In the genomic region with DNA sequence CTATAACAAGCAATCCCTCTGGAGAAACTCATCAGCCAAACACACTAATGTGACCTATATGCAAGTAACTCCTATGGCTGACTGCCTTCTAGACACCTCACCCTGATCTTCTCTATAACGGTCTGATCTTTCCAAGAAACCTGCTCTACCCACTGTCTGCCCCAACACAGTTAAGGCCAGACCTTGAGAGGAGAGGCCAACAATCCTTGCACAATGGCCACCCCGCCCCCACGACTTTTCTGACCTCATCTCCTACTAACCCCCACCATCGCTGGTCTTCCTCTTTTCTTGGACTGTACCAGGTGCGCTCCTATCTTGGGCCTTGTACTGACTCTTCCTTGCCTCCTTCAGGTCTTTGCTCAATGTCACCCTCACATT, we compare ENCODE assay signal across 1 cellular context.
TF ChIP-seq lines count a peak whose summit lies in the region.

No MANE protein-coding gene starts in this region.

TF ChIP-seq in K562, 482 proteins besides CTCF, POLR2A, EP300 and RAD21 (continued from another document and continues in another):
- TF ChIP-seq, protein P1, sequence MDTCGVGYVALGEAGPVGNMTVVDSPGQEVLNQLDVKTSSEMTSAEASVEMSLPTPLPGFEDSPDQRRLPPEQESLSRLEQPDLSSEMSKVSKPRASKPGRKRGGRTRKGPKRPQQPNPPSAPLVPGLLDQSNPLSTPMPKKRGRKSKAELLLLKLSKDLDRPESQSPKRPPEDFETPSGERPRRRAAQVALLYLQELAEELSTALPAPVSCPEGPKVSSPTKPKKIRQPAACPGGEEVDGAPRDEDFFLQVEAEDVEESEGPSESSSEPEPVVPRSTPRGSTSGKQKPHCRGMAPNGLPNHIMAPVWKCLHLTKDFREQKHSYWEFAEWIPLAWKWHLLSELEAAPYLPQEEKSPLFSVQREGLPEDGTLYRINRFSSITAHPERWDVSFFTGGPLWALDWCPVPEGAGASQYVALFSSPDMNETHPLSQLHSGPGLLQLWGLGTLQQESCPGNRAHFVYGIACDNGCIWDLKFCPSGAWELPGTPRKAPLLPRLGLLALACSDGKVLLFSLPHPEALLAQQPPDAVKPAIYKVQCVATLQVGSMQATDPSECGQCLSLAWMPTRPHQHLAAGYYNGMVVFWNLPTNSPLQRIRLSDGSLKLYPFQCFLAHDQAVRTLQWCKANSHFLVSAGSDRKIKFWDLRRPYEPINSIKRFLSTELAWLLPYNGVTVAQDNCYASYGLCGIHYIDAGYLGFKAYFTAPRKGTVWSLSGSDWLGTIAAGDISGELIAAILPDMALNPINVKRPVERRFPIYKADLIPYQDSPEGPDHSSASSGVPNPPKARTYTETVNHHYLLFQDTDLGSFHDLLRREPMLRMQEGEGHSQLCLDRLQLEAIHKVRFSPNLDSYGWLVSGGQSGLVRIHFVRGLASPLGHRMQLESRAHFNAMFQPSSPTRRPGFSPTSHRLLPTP (IDR thresholded peaks at IDR 0.05; ENCODE audit: borderline replicate concordance, extremely low read depth, insufficient read length): no peak
- TF ChIP-seq, protein P2, sequence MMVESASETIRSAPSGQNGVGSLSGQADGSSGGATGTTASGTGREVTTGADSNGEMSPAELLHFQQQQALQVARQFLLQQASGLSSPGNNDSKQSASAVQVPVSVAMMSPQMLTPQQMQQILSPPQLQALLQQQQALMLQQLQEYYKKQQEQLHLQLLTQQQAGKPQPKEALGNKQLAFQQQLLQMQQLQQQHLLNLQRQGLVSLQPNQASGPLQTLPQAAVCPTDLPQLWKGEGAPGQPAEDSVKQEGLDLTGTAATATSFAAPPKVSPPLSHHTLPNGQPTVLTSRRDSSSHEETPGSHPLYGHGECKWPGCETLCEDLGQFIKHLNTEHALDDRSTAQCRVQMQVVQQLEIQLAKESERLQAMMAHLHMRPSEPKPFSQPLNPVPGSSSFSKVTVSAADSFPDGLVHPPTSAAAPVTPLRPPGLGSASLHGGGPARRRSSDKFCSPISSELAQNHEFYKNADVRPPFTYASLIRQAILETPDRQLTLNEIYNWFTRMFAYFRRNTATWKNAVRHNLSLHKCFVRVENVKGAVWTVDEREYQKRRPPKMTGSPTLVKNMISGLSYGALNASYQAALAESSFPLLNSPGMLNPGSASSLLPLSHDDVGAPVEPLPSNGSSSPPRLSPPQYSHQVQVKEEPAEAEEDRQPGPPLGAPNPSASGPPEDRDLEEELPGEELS (CRISPR knock-in tag; IDR thresholded peaks at IDR 0.05; ENCODE audit: borderline replicate concordance): no peak
- TF ChIP-seq ZC3H11A (IDR thresholded peaks at IDR 0.05; ENCODE audit: low read depth, low read length): no peak; the same call in 1 of the 2 replicates
- no peak for TF ChIP-seq FOXA1 (IDR thresholded peaks at IDR 0.05; ENCODE audit: borderline replicate concordance)
- no peak for TF ChIP-seq C11orf30 (IDR thresholded peaks at IDR 0.05; ENCODE audit: low read depth)
- TF ChIP-seq, protein P3, sequence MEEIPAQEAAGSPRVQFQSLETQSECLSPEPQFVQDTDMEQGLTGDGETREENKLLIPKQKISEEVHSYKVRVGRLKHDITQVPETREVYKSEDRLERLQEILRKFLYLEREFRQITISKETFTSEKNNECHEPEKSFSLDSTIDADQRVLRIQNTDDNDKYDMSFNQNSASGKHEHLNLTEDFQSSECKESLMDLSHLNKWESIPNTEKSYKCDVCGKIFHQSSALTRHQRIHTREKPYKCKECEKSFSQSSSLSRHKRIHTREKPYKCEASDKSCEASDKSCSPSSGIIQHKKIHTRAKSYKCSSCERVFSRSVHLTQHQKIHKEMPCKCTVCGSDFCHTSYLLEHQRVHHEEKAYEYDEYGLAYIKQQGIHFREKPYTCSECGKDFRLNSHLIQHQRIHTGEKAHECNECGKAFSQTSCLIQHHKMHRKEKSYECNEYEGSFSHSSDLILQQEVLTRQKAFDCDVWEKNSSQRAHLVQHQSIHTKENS (CRISPR knock-in tag; IDR thresholded peaks at IDR 0.05): no peak
- no peak for TF ChIP-seq YBX1 (IDR thresholded peaks at IDR 0.05)
- TF ChIP-seq RBM15 (IDR thresholded peaks at IDR 0.05; ENCODE audit: insufficient read depth, low read length): no peak
- peak; percentile 99 for TF ChIP-seq SMAD4 (CRISPR knock-in tag; conservative IDR thresholded peaks at IDR 0.05)
- TF ChIP-seq KAT7 (CRISPR knock-in tag; IDR thresholded peaks at IDR 0.05; ENCODE audit: borderline replicate concordance): no peak
- TF ChIP-seq ZC3H4 (CRISPR knock-in tag; IDR thresholded peaks at IDR 0.05; ENCODE audit: borderline replicate concordance): no peak
- TF ChIP-seq GTF2F1 (IDR thresholded peaks at IDR 0.05; ENCODE audit: low read depth, low read length): no peak
- no peak for TF ChIP-seq HDAC2 (IDR thresholded peaks at IDR 0.05)
- TF ChIP-seq, protein P4, sequence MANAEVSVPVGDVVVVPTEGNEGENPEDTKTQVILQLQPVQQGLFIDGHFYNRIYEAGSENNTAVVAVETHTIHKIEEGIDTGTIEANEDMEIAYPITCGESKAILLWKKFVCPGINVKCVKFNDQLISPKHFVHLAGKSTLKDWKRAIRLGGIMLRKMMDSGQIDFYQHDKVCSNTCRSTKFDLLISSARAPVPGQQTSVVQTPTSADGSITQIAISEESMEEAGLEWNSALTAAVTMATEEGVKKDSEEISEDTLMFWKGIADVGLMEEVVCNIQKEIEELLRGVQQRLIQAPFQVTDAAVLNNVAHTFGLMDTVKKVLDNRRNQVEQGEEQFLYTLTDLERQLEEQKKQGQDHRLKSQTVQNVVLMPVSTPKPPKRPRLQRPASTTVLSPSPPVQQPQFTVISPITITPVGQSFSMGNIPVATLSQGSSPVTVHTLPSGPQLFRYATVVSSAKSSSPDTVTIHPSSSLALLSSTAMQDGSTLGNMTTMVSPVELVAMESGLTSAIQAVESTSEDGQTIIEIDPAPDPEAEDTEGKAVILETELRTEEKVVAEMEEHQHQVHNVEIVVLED (CRISPR knock-in tag; IDR thresholded peaks at IDR 0.05): peak; percentile 24; the same call in 1 of the 2 replicates
- peak; percentile 2 for TF ChIP-seq CHD1 (IDR thresholded peaks at IDR 0.05; ENCODE audit: low read length)
- TF ChIP-seq HDAC1 (IDR thresholded peaks at IDR 0.05): no peak
- 0 out of 2 replicates have a peak, but pooled peaks have one; percentile 50 for TF ChIP-seq MBD2 (IDR thresholded peaks at IDR 0.05; ENCODE audit: borderline replicate concordance, low read depth)
- TF ChIP-seq IFI16 (CRISPR knock-in tag; IDR thresholded peaks at IDR 0.05): no peak
- TF ChIP-seq, protein P5, sequence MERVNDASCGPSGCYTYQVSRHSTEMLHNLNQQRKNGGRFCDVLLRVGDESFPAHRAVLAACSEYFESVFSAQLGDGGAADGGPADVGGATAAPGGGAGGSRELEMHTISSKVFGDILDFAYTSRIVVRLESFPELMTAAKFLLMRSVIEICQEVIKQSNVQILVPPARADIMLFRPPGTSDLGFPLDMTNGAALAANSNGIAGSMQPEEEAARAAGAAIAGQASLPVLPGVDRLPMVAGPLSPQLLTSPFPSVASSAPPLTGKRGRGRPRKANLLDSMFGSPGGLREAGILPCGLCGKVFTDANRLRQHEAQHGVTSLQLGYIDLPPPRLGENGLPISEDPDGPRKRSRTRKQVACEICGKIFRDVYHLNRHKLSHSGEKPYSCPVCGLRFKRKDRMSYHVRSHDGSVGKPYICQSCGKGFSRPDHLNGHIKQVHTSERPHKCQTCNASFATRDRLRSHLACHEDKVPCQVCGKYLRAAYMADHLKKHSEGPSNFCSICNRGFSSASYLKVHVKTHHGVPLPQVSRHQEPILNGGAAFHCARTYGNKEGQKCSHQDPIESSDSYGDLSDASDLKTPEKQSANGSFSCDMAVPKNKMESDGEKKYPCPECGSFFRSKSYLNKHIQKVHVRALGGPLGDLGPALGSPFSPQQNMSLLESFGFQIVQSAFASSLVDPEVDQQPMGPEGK (CRISPR knock-in tag; IDR thresholded peaks at IDR 0.05; ENCODE audit: borderline replicate concordance): no peak
- TF ChIP-seq, protein P6, sequence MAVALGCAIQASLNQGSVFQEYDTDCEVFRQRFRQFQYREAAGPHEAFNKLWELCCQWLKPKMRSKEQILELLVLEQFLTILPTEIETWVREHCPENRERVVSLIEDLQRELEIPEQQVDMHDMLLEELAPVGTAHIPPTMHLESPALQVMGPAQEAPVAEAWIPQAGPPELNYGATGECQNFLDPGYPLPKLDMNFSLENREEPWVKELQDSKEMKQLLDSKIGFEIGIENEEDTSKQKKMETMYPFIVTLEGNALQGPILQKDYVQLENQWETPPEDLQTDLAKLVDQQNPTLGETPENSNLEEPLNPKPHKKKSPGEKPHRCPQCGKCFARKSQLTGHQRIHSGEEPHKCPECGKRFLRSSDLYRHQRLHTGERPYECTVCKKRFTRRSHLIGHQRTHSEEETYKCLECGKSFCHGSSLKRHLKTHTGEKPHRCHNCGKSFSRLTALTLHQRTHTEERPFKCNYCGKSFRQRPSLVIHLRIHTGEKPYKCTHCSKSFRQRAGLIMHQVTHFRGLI (CRISPR knock-in tag; IDR thresholded peaks at IDR 0.05): no peak
- TF ChIP-seq RCOR1 (IDR thresholded peaks at IDR 0.05; ENCODE audit: borderline replicate concordance in 1 of 2, low read depth in 2 of 2, low read length in 2 of 2): peak; percentile 81 to 97; a peak in 3 of 4 replicates
- no peak for TF ChIP-seq NCOA2 (IDR thresholded peaks at IDR 0.05; ENCODE audit: partially characterized antibody in 2 of 2)
- TF ChIP-seq ZNF444 (CRISPR knock-in tag; IDR thresholded peaks at IDR 0.05): no peak
- peak; percentile 99 for TF ChIP-seq WHSC1 (IDR thresholded peaks at IDR 0.05; ENCODE audit: low read length)
- no peak for TF ChIP-seq PCBP2 (IDR thresholded peaks at IDR 0.05; ENCODE audit: low read depth, low read length, poor library complexity, severe bottlenecking)
- no peak for TF ChIP-seq NFE2 (IDR thresholded peaks at IDR 0.05; ENCODE audit: low read depth)
- TF ChIP-seq ZEB2 (IDR thresholded peaks at IDR 0.05): peak; percentile 99
- TF ChIP-seq, protein P7, sequence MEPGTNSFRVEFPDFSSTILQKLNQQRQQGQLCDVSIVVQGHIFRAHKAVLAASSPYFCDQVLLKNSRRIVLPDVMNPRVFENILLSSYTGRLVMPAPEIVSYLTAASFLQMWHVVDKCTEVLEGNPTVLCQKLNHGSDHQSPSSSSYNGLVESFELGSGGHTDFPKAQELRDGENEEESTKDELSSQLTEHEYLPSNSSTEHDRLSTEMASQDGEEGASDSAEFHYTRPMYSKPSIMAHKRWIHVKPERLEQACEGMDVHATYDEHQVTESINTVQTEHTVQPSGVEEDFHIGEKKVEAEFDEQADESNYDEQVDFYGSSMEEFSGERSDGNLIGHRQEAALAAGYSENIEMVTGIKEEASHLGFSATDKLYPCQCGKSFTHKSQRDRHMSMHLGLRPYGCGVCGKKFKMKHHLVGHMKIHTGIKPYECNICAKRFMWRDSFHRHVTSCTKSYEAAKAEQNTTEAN (CRISPR knock-in tag; IDR thresholded peaks at IDR 0.05): no peak
- TF ChIP-seq PRPF4 (IDR thresholded peaks at IDR 0.05; ENCODE audit: insufficient read depth, low read depth, low read length, poor library complexity, severe bottlenecking): no peak
- no peak for TF ChIP-seq ARID2 (IDR thresholded peaks at IDR 0.05)
- TF ChIP-seq SNRNP70 (optimal IDR thresholded peaks at IDR 0.05; ENCODE audit: low read depth, low read length): no peak
- TF ChIP-seq NCOA6 (IDR thresholded peaks at IDR 0.05): no peak
- 0 out of 2 replicates have a peak, but pooled peaks have one; percentile 48 for TF ChIP-seq ZKSCAN8 (CRISPR knock-in tag; IDR thresholded peaks at IDR 0.05)
- TF ChIP-seq CAMTA2 (CRISPR knock-in tag; conservative IDR thresholded peaks at IDR 0.05): no peak
- TF ChIP-seq BHLHE40 (IDR thresholded peaks at IDR 0.05; ENCODE audit: low read length): no peak; the same call in 1 of the 2 replicates
- no peak for TF ChIP-seq EHMT2 (IDR thresholded peaks at IDR 0.05)
- TF ChIP-seq TOE1 (IDR thresholded peaks at IDR 0.05; ENCODE audit: borderline replicate concordance): no peak
- TF ChIP-seq TOE1 (CRISPR knock-in tag; IDR thresholded peaks at IDR 0.05; ENCODE audit: borderline replicate concordance, low read depth): no peak
- no peak for TF ChIP-seq LCOR (CRISPR knock-in tag; IDR thresholded peaks at IDR 0.05)
- peak; percentile 97 for TF ChIP-seq DPF2 (IDR thresholded peaks at IDR 0.05)
- TF ChIP-seq, protein P8, sequence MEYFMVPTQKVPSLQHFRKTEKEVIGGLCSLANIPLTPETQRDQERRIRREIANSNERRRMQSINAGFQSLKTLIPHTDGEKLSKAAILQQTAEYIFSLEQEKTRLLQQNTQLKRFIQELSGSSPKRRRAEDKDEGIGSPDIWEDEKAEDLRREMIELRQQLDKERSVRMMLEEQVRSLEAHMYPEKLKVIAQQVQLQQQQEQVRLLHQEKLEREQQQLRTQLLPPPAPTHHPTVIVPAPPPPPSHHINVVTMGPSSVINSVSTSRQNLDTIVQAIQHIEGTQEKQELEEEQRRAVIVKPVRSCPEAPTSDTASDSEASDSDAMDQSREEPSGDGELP (CRISPR knock-in tag; IDR thresholded peaks at IDR 0.05; ENCODE audit: borderline replicate concordance): no peak
- TF ChIP-seq ZNF707 (CRISPR knock-in tag; conservative IDR thresholded peaks at IDR 0.05): 0 out of 2 replicates have a peak, but pooled peaks have one; percentile 9
- TF ChIP-seq, protein P9, sequence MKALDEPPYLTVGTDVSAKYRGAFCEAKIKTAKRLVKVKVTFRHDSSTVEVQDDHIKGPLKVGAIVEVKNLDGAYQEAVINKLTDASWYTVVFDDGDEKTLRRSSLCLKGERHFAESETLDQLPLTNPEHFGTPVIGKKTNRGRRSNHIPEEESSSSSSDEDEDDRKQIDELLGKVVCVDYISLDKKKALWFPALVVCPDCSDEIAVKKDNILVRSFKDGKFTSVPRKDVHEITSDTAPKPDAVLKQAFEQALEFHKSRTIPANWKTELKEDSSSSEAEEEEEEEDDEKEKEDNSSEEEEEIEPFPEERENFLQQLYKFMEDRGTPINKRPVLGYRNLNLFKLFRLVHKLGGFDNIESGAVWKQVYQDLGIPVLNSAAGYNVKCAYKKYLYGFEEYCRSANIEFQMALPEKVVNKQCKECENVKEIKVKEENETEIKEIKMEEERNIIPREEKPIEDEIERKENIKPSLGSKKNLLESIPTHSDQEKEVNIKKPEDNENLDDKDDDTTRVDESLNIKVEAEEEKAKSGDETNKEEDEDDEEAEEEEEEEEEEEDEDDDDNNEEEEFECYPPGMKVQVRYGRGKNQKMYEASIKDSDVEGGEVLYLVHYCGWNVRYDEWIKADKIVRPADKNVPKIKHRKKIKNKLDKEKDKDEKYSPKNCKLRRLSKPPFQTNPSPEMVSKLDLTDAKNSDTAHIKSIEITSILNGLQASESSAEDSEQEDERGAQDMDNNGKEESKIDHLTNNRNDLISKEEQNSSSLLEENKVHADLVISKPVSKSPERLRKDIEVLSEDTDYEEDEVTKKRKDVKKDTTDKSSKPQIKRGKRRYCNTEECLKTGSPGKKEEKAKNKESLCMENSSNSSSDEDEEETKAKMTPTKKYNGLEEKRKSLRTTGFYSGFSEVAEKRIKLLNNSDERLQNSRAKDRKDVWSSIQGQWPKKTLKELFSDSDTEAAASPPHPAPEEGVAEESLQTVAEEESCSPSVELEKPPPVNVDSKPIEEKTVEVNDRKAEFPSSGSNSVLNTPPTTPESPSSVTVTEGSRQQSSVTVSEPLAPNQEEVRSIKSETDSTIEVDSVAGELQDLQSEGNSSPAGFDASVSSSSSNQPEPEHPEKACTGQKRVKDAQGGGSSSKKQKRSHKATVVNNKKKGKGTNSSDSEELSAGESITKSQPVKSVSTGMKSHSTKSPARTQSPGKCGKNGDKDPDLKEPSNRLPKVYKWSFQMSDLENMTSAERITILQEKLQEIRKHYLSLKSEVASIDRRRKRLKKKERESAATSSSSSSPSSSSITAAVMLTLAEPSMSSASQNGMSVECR (CRISPR knock-in tag; IDR thresholded peaks at IDR 0.05): no peak
- TF ChIP-seq SMARCA5 (IDR thresholded peaks at IDR 0.05): no peak
- TF ChIP-seq BDP1 (IDR thresholded peaks at IDR 0.05; ENCODE audit: insufficient read depth, insufficient read length): no peak
- TF ChIP-seq ZBTB17 (CRISPR knock-in tag; IDR thresholded peaks at IDR 0.05): no peak
